ENCODE assay signal across 1 cellular context in genomic region chr1:234988536-234988935, GRCh38.
TF ChIP-seq lines count a peak whose summit lies in the region.

No MANE protein-coding gene starts in this region.

TF ChIP-seq in IMR-90, 13 proteins besides CTCF, POLR2A, EP300 and RAD21:
- no peak for TF ChIP-seq RCOR1 (IDR thresholded peaks at IDR 0.05; ENCODE audit: insufficient replicate concordance, low read length)
- TF ChIP-seq RFX5 (IDR thresholded peaks at IDR 0.05; ENCODE audit: low read depth, low read length), result no peak
- TF ChIP-seq CEBPB (IDR thresholded peaks at IDR 0.05; ENCODE audit: low read depth, low read length), result no peak
- no peak for TF ChIP-seq SMC3 (IDR thresholded peaks at IDR 0.05; ENCODE audit: low read depth, low read length)
- TF ChIP-seq FOS (IDR thresholded peaks at IDR 0.05; ENCODE audit: low read depth, low read length), result no peak
- no peak for TF ChIP-seq MAZ (IDR thresholded peaks at IDR 0.05; ENCODE audit: borderline replicate concordance, low read depth, low read length)
